Comparison of ENCODE assay signal across 1 cellular context in genomic region chr1:45584351-45585109, GRCh38.
TF ChIP-seq lines count a peak whose summit lies in the region.

No MANE protein-coding gene starts in this region.

TF ChIP-seq in K562, 482 proteins besides CTCF, POLR2A, EP300 and RAD21 (continued from another document and continues in another):
- TF ChIP-seq ARID3A (IDR thresholded peaks at IDR 0.05; ENCODE audit: borderline replicate concordance, low read depth, low read length) = no peak
- TF ChIP-seq ZNF354B (CRISPR knock-in tag; IDR thresholded peaks at IDR 0.05) = no peak
- no peak for TF ChIP-seq HOXB6 (CRISPR knock-in tag; IDR thresholded peaks at IDR 0.05; ENCODE audit: borderline replicate concordance)
- peak; percentile 62 for TF ChIP-seq U2AF1 (optimal IDR thresholded peaks at IDR 0.05; ENCODE audit: low read depth, low read length)
- TF ChIP-seq TCFL5 (CRISPR knock-in tag; conservative IDR thresholded peaks at IDR 0.05) = no peak
- TF ChIP-seq CTBP1 (IDR thresholded peaks at IDR 0.05; ENCODE audit: borderline replicate concordance) = no peak
- TF ChIP-seq ZBTB17 (CRISPR knock-in tag; IDR thresholded peaks at IDR 0.05) = peak; percentile 1; the same call in 1 of the 2 replicates
- no peak for TF ChIP-seq HINFP (tag; conservative IDR thresholded peaks at IDR 0.05; ENCODE audit: low read depth)
- TF ChIP-seq ZNF717 (CRISPR knock-in tag; IDR thresholded peaks at IDR 0.05) = no peak
- TF ChIP-seq ZNF311 (CRISPR knock-in tag; IDR thresholded peaks at IDR 0.05) = no peak
- no peak for TF ChIP-seq PHF21A (IDR thresholded peaks at IDR 0.05; ENCODE audit: borderline replicate concordance, low read depth)
- TF ChIP-seq GTF3C2 (IDR thresholded peaks at IDR 0.05; ENCODE audit: borderline replicate concordance, extremely low read depth, insufficient read length) = no peak
- peak; percentile 49 for TF ChIP-seq RNF2 (IDR thresholded peaks at IDR 0.05)
- peak; percentile 74 for TF ChIP-seq HDAC2 (IDR thresholded peaks at IDR 0.05)
- no peak; the same call in 1 of the 2 replicates for TF ChIP-seq THAP12 (CRISPR knock-in tag; IDR thresholded peaks at IDR 0.05)
- TF ChIP-seq TAF1 (IDR thresholded peaks at IDR 0.05; ENCODE audit: control insufficient read depth, extremely low read depth, insufficient read depth, low read length, severe bottlenecking) = no peak
- no peak for TF ChIP-seq BRF2 (IDR thresholded peaks at IDR 0.05; ENCODE audit: borderline replicate concordance, insufficient read depth, insufficient read length)
- no peak for TF ChIP-seq SFPQ (IDR thresholded peaks at IDR 0.05; ENCODE audit: low read depth, low read length)
- TF ChIP-seq ZNF124 (CRISPR knock-in tag; IDR thresholded peaks at IDR 0.05) = no peak
- TF ChIP-seq ZNF639 (CRISPR knock-in tag; conservative IDR thresholded peaks at IDR 0.05 in 1 of 2, IDR thresholded peaks at IDR 0.05 in 1 of 2) = 0 out of 4 replicates have a peak, but pooled peaks of 1 of the 2 experiments have one; percentile 24
- TF ChIP-seq ETV5 (CRISPR knock-in tag; IDR thresholded peaks at IDR 0.05; ENCODE audit: low read depth) = 0 out of 2 replicates have a peak, but pooled peaks have one; percentile 50
- 0 out of 2 replicates have a peak, but pooled peaks have one; percentile 0 for TF ChIP-seq ZBTB43 (CRISPR knock-in tag; IDR thresholded peaks at IDR 0.05)
- TF ChIP-seq MAZ (CRISPR knock-in tag; conservative IDR thresholded peaks at IDR 0.05 in 1 of 2, IDR thresholded peaks at IDR 0.05 in 1 of 2) = peak; percentile 74 to 85; a peak in 3 of 4 replicates
- no peak for TF ChIP-seq ZNF324 (CRISPR knock-in tag; IDR thresholded peaks at IDR 0.05)
- no peak for TF ChIP-seq STAG1 (CRISPR knock-in tag; IDR thresholded peaks at IDR 0.05; ENCODE audit: borderline replicate concordance)
- peak; percentile 98 for TF ChIP-seq FUS (optimal IDR thresholded peaks at IDR 0.05; ENCODE audit: low read depth, low read length)
- TF ChIP-seq GATAD2B (IDR thresholded peaks at IDR 0.05; ENCODE audit: borderline replicate concordance) = no peak
- TF ChIP-seq ZNF41 (CRISPR knock-in tag; conservative IDR thresholded peaks at IDR 0.05) = no peak
- TF ChIP-seq RBBP5 (IDR thresholded peaks at IDR 0.05; ENCODE audit: borderline replicate concordance, insufficient read depth, low read length, poor library complexity, severe bottlenecking) = peak; percentile 28
- no peak for TF ChIP-seq STAT5A (IDR thresholded peaks at IDR 0.05; ENCODE audit: borderline replicate concordance, low read length)
- no peak for TF ChIP-seq SRSF7 (optimal IDR thresholded peaks at IDR 0.05; ENCODE audit: low read depth, low read length)
- no peak for TF ChIP-seq RBM34 (IDR thresholded peaks at IDR 0.05; ENCODE audit: borderline replicate concordance, insufficient read depth, low read length)
- no peak for TF ChIP-seq ZNF277 (CRISPR knock-in tag; IDR thresholded peaks at IDR 0.05; ENCODE audit: borderline replicate concordance)
- TF ChIP-seq ZNF239 (CRISPR knock-in tag; IDR thresholded peaks at IDR 0.05) = no peak
- peak; percentile 72 for TF ChIP-seq CXXC5 (CRISPR knock-in tag; IDR thresholded peaks at IDR 0.05)
- no peak for TF ChIP-seq ZNF766 (CRISPR knock-in tag; conservative IDR thresholded peaks at IDR 0.05)
- no peak for TF ChIP-seq DLX4 (CRISPR knock-in tag; IDR thresholded peaks at IDR 0.05)
- TF ChIP-seq ZNF778 (CRISPR knock-in tag; IDR thresholded peaks at IDR 0.05) = no peak
- TF ChIP-seq HMGN3 (IDR thresholded peaks at IDR 0.05; ENCODE audit: borderline replicate concordance, extremely low read depth, insufficient read length, low read depth, low read length) = peak; percentile 78
- no peak for TF ChIP-seq IRF2 (CRISPR knock-in tag; IDR thresholded peaks at IDR 0.05)
- no peak for TF ChIP-seq GTF2B (IDR thresholded peaks at IDR 0.05; ENCODE audit: extremely low read depth, insufficient read length)
- no peak for TF ChIP-seq ELF4 (CRISPR knock-in tag; IDR thresholded peaks at IDR 0.05)
- no peak for TF ChIP-seq ZNF12 (CRISPR knock-in tag; IDR thresholded peaks at IDR 0.05)
